ENCODE assay signal across 8 cellular contexts in the genomic region with DNA sequence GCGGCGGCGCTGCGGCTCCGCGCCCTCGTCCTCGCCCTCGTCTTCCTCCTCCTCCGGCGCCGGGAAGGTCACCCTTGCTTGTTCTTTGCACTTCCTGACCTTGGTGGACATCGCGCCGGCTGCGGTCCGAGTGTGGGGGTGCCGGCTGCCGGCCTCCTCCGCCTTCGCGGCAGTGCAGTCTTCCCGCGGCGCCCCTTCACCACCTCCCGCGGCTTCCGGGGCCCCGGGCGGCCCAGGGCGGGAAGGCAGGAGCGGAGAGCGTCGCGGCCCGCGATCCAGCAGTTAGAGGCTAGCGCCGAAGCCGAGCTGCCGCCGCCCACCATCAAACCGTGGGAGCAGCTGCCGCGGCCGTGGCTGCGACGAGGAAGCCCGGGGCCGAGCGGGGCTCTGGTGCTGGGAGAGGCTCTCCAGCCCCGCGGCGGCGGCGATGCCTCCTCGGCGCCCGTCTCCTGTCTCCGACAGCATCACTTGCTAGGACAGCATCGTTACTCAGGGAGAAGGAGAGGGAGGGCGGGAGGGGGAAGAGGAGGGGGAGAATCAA. TPM values are rescaled to one million over a fixed set of nuclear protein-coding genes. Genes with fewer than 3 reads are reported as not detected.
A peak's percentile ranks its signal among the peaks of the same experiment; 100 is the strongest.
DNase-seq lines count a peak whose midpoint lies in the region; ATAC-seq lines count a peak whose summit lies in the region.

TRPC3 (minus strand) TSS at position 491 of the 541 bp plus-strand sequence; CDS start at position 111, 380 bp downstream.

- H2BK15ac ChIP-seq in mesenchymal stem cell (ENCODE audit: low read depth, poor library complexity, severe bottlenecking), result peak within 1 kb of the TSS; percentile 44

- H3K36me3 Mint-ChIP-seq in activated CD4-positive, alpha-beta T cell treated with anti-CD3 and anti-CD28 coated beads for 36 hours (ENCODE audit: low read depth), result no peaks in the 10 kb centered on the region

- CTCF ChIA-PET in activated CD4-positive, alpha-beta T cell treated with anti-CD3 and anti-CD28 coated beads for 36 hours (lab: Charles Lee), result interaction anchor here (1.0 to 2.6 kb wide), 3 partner anchors 10 to 627 kb away, joined by 3 to 9 read pairs (median 8); no protein-coding TSS in a partner anchor

- H3K23ac ChIP-seq in mesenchymal stem cell (ENCODE audit: low read length in 2 of 2), result peak within 1 kb of the TSS; percentile 43 to 96

- H2BK120ac ChIP-seq in mesenchymal stem cell (ENCODE audit: low read depth, low read length), result peak within 1 kb of the TSS; percentile 80

- H3K14ac ChIP-seq in mesenchymal stem cell (ENCODE audit: low read length in 2 of 2), result peak within 1 kb of the TSS in 1 of 2 experiments; percentile 35

- intact Hi-C loops in activated CD4-positive, alpha-beta T cell treated with anti-CD3 and anti-CD28 coated beads for 36 hours (cut with DNase I, micrococcal nuclease), result loop anchor here (2.0 to 5.0 kb wide), 9 partner anchors 51 to 971 kb away; partner anchors contain the start of genes BLTP1 (in 1 of the 2), IL2 (in 1 of the 2) and NUDT6 (in 1 of the 2)

- H3K4me1 ChIP-seq in ectodermal cell (ENCODE audit: control insufficient read depth, insufficient read depth, low read length), result no peaks in the 10 kb centered on the region
- peaks cover 12% of the 10 kb centered on the region for H3K4me1 ChIP-seq in mesenchymal stem cell (ENCODE audit: control insufficient read depth, insufficient read depth, low read depth, low read length)

- no peaks in the 10 kb centered on the region for H3K9me3 Mint-ChIP-seq in activated CD4-positive, alpha-beta T cell treated with anti-CD3 and anti-CD28 coated beads for 36 hours (ENCODE audit: low read depth)

- H4K8ac ChIP-seq in mesenchymal stem cell (ENCODE audit: low read length), result peak within 1 kb of the TSS; percentile 1

- POLR2A ChIA-PET in activated CD4-positive, alpha-beta T cell treated with anti-CD3 and anti-CD28 coated beads for 36 hours (lab: Charles Lee), result no interaction called here

- peak within 1 kb of the TSS; percentile 79 for H3K9ac ChIP-seq in mesenchymal stem cell (ENCODE audit: low read length)

- peak within 1 kb of the TSS; percentile 52 to 91 for H3K18ac ChIP-seq in mesenchymal stem cell (ENCODE audit: low read depth in 1 of 2, low read length in 2 of 2)

- peak; percentile 57 for DNase-seq in activated CD4-positive, alpha-beta T cell treated with anti-CD3 and anti-CD28 coated beads for 36 hours
- no peak for DNase-seq in activated CD4-positive, alpha-beta T cell treated with anti-CD3 and anti-CD28 coated beads for 1 hour
- DNase-seq in activated CD4-positive, CD25-positive, alpha-beta regulatory T cell treated with anti-CD3 and anti-CD28 coated beads, Interleukin-2, amount 50 U/mL, for 72 hours, result peak; percentile 35
- DNase-seq in mesenchymal stem cell, result peak; percentile 39
- DNase-seq in stimulated activated naive CD4-positive, alpha-beta T cell treated with Interleukin-2 at 50 U/mL for 16 hours (lab: John Stamatoyannopoulos, UW), result peak; percentile 14
- no peak for DNase-seq in GM19240 (ENCODE audit: insufficient read length, low spot score)

- H2AFZ ChIP-seq in mesenchymal stem cell (ENCODE audit: low read depth, low read length), result peak within 1 kb of the TSS; percentile 33

- H3K27ac Mint-ChIP-seq in activated CD4-positive, alpha-beta T cell treated with anti-CD3 and anti-CD28 coated beads for 36 hours, result no peak within 1 kb of the TSS

- no peak within 1 kb of the TSS for H2BK5ac ChIP-seq in mesenchymal stem cell (ENCODE audit: low read depth, low read length, poor library complexity, severe bottlenecking)

- peak within 1 kb of the TSS; percentile 15 to 98 for H2BK12ac ChIP-seq in mesenchymal stem cell (ENCODE audit: low read length in 2 of 2)

- H3K27me3 ChIP-seq in ectodermal cell (ENCODE audit: control insufficient read depth, insufficient read depth, low read length, poor library complexity, severe bottlenecking), result peaks cover 76% of the 10 kb centered on the region
- H3K27me3 ChIP-seq in mesenchymal stem cell (ENCODE audit: control insufficient read depth in 1 of 2, insufficient read depth in 1 of 2, low read length in 2 of 2), result peaks cover 10 to 25% of the 10 kb centered on the region in 2 experiments

- ATAC-seq in activated CD4-positive, alpha-beta T cell treated with anti-CD3 and anti-CD28 coated beads for 36 hours, result peak; percentile 40
- ATAC-seq in HG03442 (IDR thresholded peaks at IDR 0.05; ENCODE audit: unreplicated experiment), result peak; percentile 28

- H3K4ac ChIP-seq in mesenchymal stem cell (ENCODE audit: low read depth in 1 of 2, low read length in 2 of 2), result peak within 1 kb of the TSS in 1 of 2 experiments; percentile 49

- H3K9me3 ChIP-seq in ectodermal cell (ENCODE audit: control insufficient read depth, low read length) (no peaks in the 10 kb centered on the region), mesenchymal stem cell (ENCODE audit: control insufficient read depth, low read length) (no peaks in the 10 kb centered on the region)

- peak within 1 kb of the TSS; percentile 98 for H3K4me2 ChIP-seq in mesenchymal stem cell (ENCODE audit: low read length, poor library complexity, severe bottlenecking)

- H3K27ac ChIP-seq in ectodermal cell (ENCODE audit: insufficient read depth, low read depth, low read length, poor library complexity, severe bottlenecking) (no peak within 1 kb of the TSS), mesenchymal stem cell (ENCODE audit: low read length, poor library complexity, severe bottlenecking) (no peak within 1 kb of the TSS)

- H3K36me3 ChIP-seq in ectodermal cell (ENCODE audit: control insufficient read depth, insufficient read depth, low read length) (no peaks in the 10 kb centered on the region), mesenchymal stem cell (ENCODE audit: control insufficient read depth in 1 of 2, insufficient read depth in 2 of 2, low read depth in 1 of 2, low read length in 2 of 2) (no peaks in the 10 kb centered on the region)

- peaks cover 36% of the 10 kb centered on the region for H3K27me3 Mint-ChIP-seq in activated CD4-positive, alpha-beta T cell treated with anti-CD3 and anti-CD28 coated beads for 36 hours

- peaks cover 4% of the 10 kb centered on the region for H3K4me1 Mint-ChIP-seq in activated CD4-positive, alpha-beta T cell treated with anti-CD3 and anti-CD28 coated beads for 36 hours

- H3K79me1 ChIP-seq in mesenchymal stem cell (replicated peaks; ENCODE audit: low read length, poor library complexity, severe bottlenecking), result no peaks in the 10 kb centered on the region

- no peak within 1 kb of the TSS for H2AK5ac ChIP-seq in mesenchymal stem cell (ENCODE audit: low read length, severe bottlenecking)

- WGBS in ectodermal cell, 2 experiments, result 1% methylated on average over 58 to 61 of the region's 62 CpGs
- WGBS in mesenchymal stem cell, result under 1% methylated on average over 37 of the region's 62 CpGs

- H4K91ac ChIP-seq in mesenchymal stem cell (ENCODE audit: low read length), result peak within 1 kb of the TSS; percentile 74

- peak within 1 kb of the TSS; percentile 77 for H3K4me3 Mint-ChIP-seq in activated CD4-positive, alpha-beta T cell treated with anti-CD3 and anti-CD28 coated beads for 36 hours

- peak within 1 kb of the TSS; percentile 44 for H3K4me3 ChIP-seq in ectodermal cell (ENCODE audit: insufficient read depth, low read depth, low read length)
- peak within 1 kb of the TSS; percentile 65 to 86 for H3K4me3 ChIP-seq in mesenchymal stem cell (ENCODE audit: insufficient read depth in 1 of 2, low read depth in 1 of 2, low read length in 2 of 2)

RNA-seq across cellular contexts. Expression of gene TRPC3, which starts in this region (rescaled TPM):
- 1 to 10 TPM in 1 of 2 experiments, under 1 TPM in 1; 0.95 to 1.1 TPM for total RNA-seq in activated CD4-positive, alpha-beta T cell treated with anti-CD3 and anti-CD28 coated beads for 36 hours
- 0.11 TPM for polyA plus RNA-seq in ectodermal cell (2013, experiment 1 of 4)
- 0.09 TPM for polyA plus RNA-seq in ectodermal cell (2013, experiment 2 of 4)
- 0.11 TPM for polyA plus RNA-seq in ectodermal cell (2013, experiment 3 of 4)
- polyA plus RNA-seq in ectodermal cell (2013, experiment 4 of 4), result 0.12 TPM
- polyA plus RNA-seq in mesenchymal stem cell (2013, experiment 1 of 2), result 0.69 TPM
- 0.78 TPM for polyA plus RNA-seq in mesenchymal stem cell (2013, experiment 2 of 2)

Comparison
In these comparisons a context has a peak if more than half of its experiments do, and no peak if none do; other contexts are left out.
1. DNase-seq: peak in activated CD4-positive, alpha-beta T cell treated with anti-CD3 and anti-CD28 coated beads for 36 hours (single experiment), activated CD4-positive, CD25-positive, alpha-beta regulatory T cell treated with anti-CD3 and anti-CD28 coated beads, Interleukin-2, amount 50 U/mL, for 72 hours (single experiment), mesenchymal stem cell (single experiment) and stimulated activated naive CD4-positive, alpha-beta T cell treated with Interleukin-2 at 50 U/mL for 16 hours (single experiment); none in activated CD4-positive, alpha-beta T cell treated with anti-CD3 and anti-CD28 coated beads for 1 hour (single experiment) and GM19240 (single experiment).